In genomic region chr1:10635992-10636391, GRCh38 we compare ENCODE assay signal across 18 cellular contexts.
DNase-seq lines count a peak whose midpoint lies in the region; ATAC-seq, FAIRE-seq and TF ChIP-seq lines count a peak whose summit lies in the region.
"Had no signal": no experiment of that assay in that cellular context is flagged by ENCODE, and none has a peak within 500 bp of the region (broad histone marks: within the 10 kb centered on the region; RNA-seq: fewer than 3 reads in every experiment).

No MANE protein-coding gene starts in this region.

- CTCF ChIA-PET in IMR-90 (lab: Yijun Ruan, JAX): interaction anchor here (0.6 kb wide), 1 partner anchor 152 kb away, joined by 3 read pairs; no protein-coding TSS in a partner anchor

- no peak overlapping the region for H3K18ac ChIP-seq in IMR-90 (ENCODE audit: low read depth, low read length)

- peaks cover 8% of the 10 kb centered on the region; the same call in 1 of the 2 replicates for H3K27me3 ChIP-seq in IMR-90 (ENCODE audit: control insufficient read depth, insufficient read depth, low read length)
- H3K27me3 ChIP-seq in bronchial epithelial cell (ENCODE audit: control insufficient read depth, insufficient read depth, low read length): no peaks in the 10 kb centered on the region
- no peaks in the 10 kb centered on the region for H3K27me3 ChIP-seq in tibial artery
- H3K27me3 ChIP-seq: testis had no signal

- no peak overlapping the region for H2BK5ac ChIP-seq in IMR-90 (ENCODE audit: low read depth, low read length, poor library complexity, severe bottlenecking)

- no peak overlapping the region for H3K23ac ChIP-seq in IMR-90 (ENCODE audit: low read depth, low read length)

- no peak overlapping the region for H2BK20ac ChIP-seq in IMR-90 (ENCODE audit: low read depth, low read length)

- H4K8ac ChIP-seq in IMR-90 (ENCODE audit: low read depth in 2 of 2, low read length in 2 of 2): no peak overlapping the region

- DNase-seq in IMR-90 (no peak), bronchial epithelial cell (ENCODE audit: low read depth) (peak; percentile 78), mucosa of descending colon (peak in 1 of 3 donors; percentile 23), tibial artery (peak in 1 of 2 donors; percentile 88), urothelium cell line (ENCODE audit: low spot score) (no peak), islet precursor cell (no peak)
- DNase-seq: activated CD4-positive, alpha-beta T cell treated with anti-CD3 and anti-CD28 coated beads, Interleukin-2, amount 10 ng/mL, durations not matched to agents 24 days and 14 days; activated naive CD8-positive, alpha-beta T cell treated with anti-CD3 and anti-CD28 coated beads, Interleukin-2, amount 10 ng/mL, durations not matched to agents 7 days and 5 days; activated T-cell treated with anti-CD3 and anti-CD28 coated beads, Interleukin-2, amount 50 U/mL, for 1 hour; GOT3; kidney; naive B cell; NCI-H1048; SHP77; testis had no signal

- no peak overlapping the region for H4K91ac ChIP-seq in IMR-90 (ENCODE audit: insufficient read depth, low read depth, low read length)

- H3K14ac ChIP-seq in IMR-90 (replicated peaks; ENCODE audit: low read depth, low read length): no peak overlapping the region

- H3K36me3 ChIP-seq in IMR-90 (ENCODE audit: control insufficient read depth, insufficient read depth, low read length) (no peaks in the 10 kb centered on the region; the same call in 1 of the 2 replicates), bronchial epithelial cell (ENCODE audit: control insufficient read depth, insufficient read depth, low read length) (peaks cover 8% of the 10 kb centered on the region), mucosa of descending colon (ENCODE audit: low read depth) (no peaks in the 10 kb centered on the region), tibial artery (peaks cover 4 to 19% (median 7%) of the 10 kb centered on the region in 3 donors)

- no peak for ATAC-seq in IMR-90 (ENCODE audit: low read depth)
- ATAC-seq in mucosa of descending colon: peak; percentile 35
- ATAC-seq in HG03565 (IDR thresholded peaks at IDR 0.05; ENCODE audit: unreplicated experiment): no peak
- ATAC-seq in GM18519 (IDR thresholded peaks at IDR 0.05; ENCODE audit: low FRiP score, unreplicated experiment): no peak

- H3K4me2 ChIP-seq in IMR-90 (ENCODE audit: low read depth, low read length): no peak overlapping the region

- no peak overlapping the region for H4K5ac ChIP-seq in IMR-90 (ENCODE audit: low read depth, low read length)

- no peak overlapping the region for H2BK15ac ChIP-seq in IMR-90 (ENCODE audit: low read depth, low read length)

- H3K4me1 ChIP-seq in IMR-90 (ENCODE audit: control insufficient read depth, insufficient read depth, low read length) (peaks cover 9% of the 10 kb centered on the region), mucosa of descending colon (ENCODE audit: low read depth) (no peaks in the 10 kb centered on the region), tibial artery (peaks cover 11 to 81% (median 66%) of the 10 kb centered on the region in 4 donors)

- FAIRE-seq in bronchial epithelial cell (lab: Jason Lieb, UNC) (peak; percentile 23), urothelium cell line (lab: Jason Lieb, UNC) (no peak)
- FAIRE-seq: endometrium, kidney had no signal

- in situ Hi-C loops in IMR-90 (cut with MboI; ENCODE audit: low sequenced_read_pairs): no loop called here

- H3K79me1 ChIP-seq in IMR-90 (ENCODE audit: low read depth in 1 of 2, low read length in 2 of 2): no peaks in the 10 kb centered on the region

- 82% methylated on average over 5 of the region's 18 CpGs; no CpG with 5 or more reads in 1 of the 2 experiments for WGBS in IMR-90 (ENCODE audit: extremely low coverage in 2 of 2, insufficient read length in 1 of 2), 2 experiments

- no peak overlapping the region for H3K9ac ChIP-seq in IMR-90 (ENCODE audit: low read depth, low read length)

- peaks cover 2% of the 10 kb centered on the region; the same call in 1 of the 2 replicates for H3K9me1 ChIP-seq in IMR-90 (ENCODE audit: insufficient read depth, low read length)

- H3K9me3 ChIP-seq in IMR-90 (ENCODE audit: control insufficient read depth, insufficient read depth, low read length) (peaks cover 3% of the 10 kb centered on the region; the same call in 1 of the 2 replicates), mucosa of descending colon (no peaks in the 10 kb centered on the region), tibial artery (no peaks in the 10 kb centered on the region)
- H3K9me3 ChIP-seq: testis had no signal

- no peak overlapping the region for H2BK120ac ChIP-seq in IMR-90 (ENCODE audit: low read depth, low read length)

- dilution Hi-C loops in IMR-90 (cut with HindIII; ENCODE audit: low sequenced_read_pairs, unreplicated experiment): no loop called here

- H3K4me3 ChIP-seq in IMR-90 (ENCODE audit: insufficient read depth, low read depth, low read length) (no peak overlapping the region), bronchial epithelial cell (ENCODE audit: low read depth, low read length) (peak overlapping the region; percentile 30), mucosa of descending colon (no peak overlapping the region), tibial artery (no peak overlapping the region)
- H3K4me3 ChIP-seq: testis had no signal

- intact Hi-C loops in IMR-90 (cut with micrococcal nuclease) (no loop called here), mucosa of descending colon (cut with DNase I, micrococcal nuclease) (no loop called here), tibial artery (cut with DNase I; ENCODE audit: low total_unique reads) (loop anchor here (5.0 kb wide), 1 partner anchor 56 kb away; no protein-coding TSS in a partner anchor)

- BruUV-seq in IMR-90 (replicated peaks; lab: Mats Ljungman, UMichigan): no TSS peak

- no peak overlapping the region for H2AK5ac ChIP-seq in IMR-90 (ENCODE audit: low read depth, low read length)

- H3K27ac ChIP-seq in IMR-90 (ENCODE audit: insufficient read depth, low read length) (no peak overlapping the region), tibial artery (peak overlapping the region; percentile 87 to 88)

- POLR2A ChIA-PET in IMR-90 (lab: Charles Lee; ENCODE audit: unreplicated experiment): no interaction called here

- H2AK9ac ChIP-seq in IMR-90 (replicated peaks; ENCODE audit: low read depth, low read length, poor library complexity): peak overlapping the region; percentile 37

- TF ChIP-seq RAD21 in IMR-90 (IDR thresholded peaks at IDR 0.05; ENCODE audit: low read length): no peak

- H3K56ac ChIP-seq in IMR-90 (ENCODE audit: extremely low read depth, insufficient read depth, low read length): no peak overlapping the region

- no peak overlapping the region for H3K4ac ChIP-seq in IMR-90 (ENCODE audit: low read depth, low read length)

- TF ChIP-seq CTCF in IMR-90 (conservative IDR thresholded peaks at IDR 0.05; ENCODE audit: low read depth, low read length) (no peak), bronchial epithelial cell (IDR thresholded peaks at IDR 0.05; ENCODE audit: insufficient read depth, low read length, severe bottlenecking) (no peak), mucosa of descending colon (IDR thresholded peaks at IDR 0.05) (no peak), tibial artery (IDR thresholded peaks at IDR 0.05) (no peak)

- no peaks in the 10 kb centered on the region for H4K20me1 ChIP-seq in IMR-90 (ENCODE audit: insufficient read depth, low read length)

- no peak overlapping the region for H2AFZ ChIP-seq in IMR-90 (replicated peaks; ENCODE audit: low read length, poor library complexity)

- no peak for TF ChIP-seq POLR2A in IMR-90 (IDR thresholded peaks at IDR 0.05; ENCODE audit: low read depth, low read length)

TF ChIP-seq in IMR-90, 13 proteins besides CTCF, POLR2A, EP300 and RAD21:
- TF ChIP-seq RFX5 (IDR thresholded peaks at IDR 0.05; ENCODE audit: low read depth, low read length) (no peak), SMC3 (IDR thresholded peaks at IDR 0.05; ENCODE audit: low read depth, low read length) (no peak), NFE2L2 (IDR thresholded peaks at IDR 0.05; ENCODE audit: low read depth, low read length) (no peak)
